14 cellular contexts compared by ENCODE assay signal in genomic region chr10:43691503-43691902, GRCh38. TPM values are rescaled to one million over a fixed set of nuclear protein-coding genes. Genes with fewer than 3 reads are reported as not detected.
A peak's percentile ranks its signal among the peaks of the same experiment; 100 is the strongest.
DNase-seq lines count a peak whose midpoint lies in the region; ATAC-seq and TF ChIP-seq lines count a peak whose summit lies in the region.
"Had no signal": no experiment of that assay in that cellular context is flagged by ENCODE, and none has a peak within 500 bp of the region (broad histone marks: within the 10 kb centered on the region; RNA-seq: fewer than 3 reads in every experiment).

No MANE protein-coding gene starts in this region.

- H3K9me3 ChIP-seq in cardiac muscle cell (ENCODE audit: low read depth) (no peaks in the 10 kb centered on the region), endodermal cell (ENCODE audit: control insufficient read depth, low read length) (no peaks in the 10 kb centered on the region), aorta (ENCODE audit: control insufficient read depth, low read length) (no peaks in the 10 kb centered on the region)

- no peak overlapping the region for H3K4me3 ChIP-seq in cardiac muscle cell
- H3K4me3 ChIP-seq in endodermal cell (ENCODE audit: low read length), result no peak overlapping the region
- H3K4me3 ChIP-seq in aorta (ENCODE audit: low read length in 2 of 2), result no peak overlapping the region

- H3K27me3 ChIP-seq in cardiac muscle cell (peaks cover 21% of the 10 kb centered on the region), endodermal cell (ENCODE audit: control insufficient read depth, insufficient read depth, low read length, poor library complexity, severe bottlenecking) (peaks cover 27% of the 10 kb centered on the region), aorta (ENCODE audit: control insufficient read depth in 1 of 2, insufficient read depth in 2 of 2, low read length in 1 of 2) (no peaks in the 10 kb centered on the region)

- ATAC-seq in left ventricle myocardium superior, result no peak
- no peak for ATAC-seq in aorta (ENCODE audit: low FRiP score)
- ATAC-seq in activated T-helper 17 cell treated with anti-CD3 and anti-CD28 coated beads, Interleukin-2, amount 50 U/mL, for 72 hours (replicated peaks), result no peak
- ATAC-seq in GM21576 (IDR thresholded peaks at IDR 0.05; ENCODE audit: unreplicated experiment), result no peak
- ATAC-seq: left colon had no signal

- H3K27ac Mint-ChIP-seq in endodermal cell, result no peak overlapping the region
- H3K27ac Mint-ChIP-seq in activated T-helper 17 cell treated with anti-CD3 and anti-CD28 coated beads, Interleukin-2, amount 50 U/mL, for 72 hours, result no peak overlapping the region
- H3K27ac Mint-ChIP-seq: activated naive CD8-positive, alpha-beta T cell; T-helper 2 cell treated with Interferon-gamma antibody and Interleukin-4, amounts not matched to agents 5 μg/mL and 100 μg/mL, for 36 hours had no signal

- no peaks in the 10 kb centered on the region for H3K36me3 ChIP-seq in cardiac muscle cell
- H3K36me3 ChIP-seq in endodermal cell (ENCODE audit: control insufficient read depth, insufficient read depth, low read length), result no peaks in the 10 kb centered on the region
- H3K36me3 ChIP-seq in aorta (ENCODE audit: control insufficient read depth in 1 of 2, insufficient read depth in 2 of 2, low read length in 1 of 2), result no peaks in the 10 kb centered on the region

- H3K36me3 Mint-ChIP-seq in endodermal cell (ENCODE audit: low read depth), result no peaks in the 10 kb centered on the region
- H3K36me3 Mint-ChIP-seq in activated T-helper 17 cell treated with anti-CD3 and anti-CD28 coated beads, Interleukin-2, amount 50 U/mL, for 72 hours (ENCODE audit: low read depth), result no peaks in the 10 kb centered on the region
- H3K36me3 Mint-ChIP-seq: activated naive CD8-positive, alpha-beta T cell had no signal

- H3K4me1 Mint-ChIP-seq in endodermal cell, result peaks cover 2% of the 10 kb centered on the region
- H3K4me1 Mint-ChIP-seq in activated T-helper 17 cell treated with anti-CD3 and anti-CD28 coated beads, Interleukin-2, amount 50 U/mL, for 72 hours, result no peaks in the 10 kb centered on the region

- peak; percentile 30 for TF ChIP-seq CTCF in cardiac muscle cell (IDR thresholded peaks at IDR 0.05; ENCODE audit: low read depth, low read length)
- peak; percentile 17 for TF ChIP-seq CTCF in endodermal cell (conservative IDR thresholded peaks at IDR 0.05)

- peak in 1 of 2 donors; percentile 76 for DNase-seq in cardiac muscle cell (ENCODE audit: low read depth in 1 of 2, low spot score in 1 of 2)
- no peak for DNase-seq in left ventricle myocardium superior
- DNase-seq in RKO (ENCODE audit: low spot score), result peak; percentile 8
- no peak for DNase-seq in endodermal cell
- DNase-seq in aorta, result peak; percentile 66 to 79
- DNase-seq in stimulated activated CD8-positive, alpha-beta memory T cell treated with anti-CD3 and anti-CD28 coated beads, Interleukin-4, amount 100 ng/mL, for 48 hours, result no peak
- DNase-seq: activated CD4-positive, alpha-beta T cell treated with anti-CD3 and anti-CD28 coated beads for 48 hours; hypothalamus; left colon; NCI-H2171 had no signal

- H3K27ac ChIP-seq in cardiac muscle cell (no peak overlapping the region), endodermal cell (ENCODE audit: low read depth, low read length) (no peak overlapping the region), aorta (ENCODE audit: low read depth in 1 of 2, low read length in 2 of 2) (peak overlapping the region in 1 of 2 donors; percentile 17)

- H3K9ac ChIP-seq in endodermal cell (ENCODE audit: extremely low read depth, low read length, poor library complexity, severe bottlenecking), result no peak overlapping the region

- WGBS in endodermal cell (ENCODE audit: insufficient coverage in 1 of 2, insufficient read length in 1 of 2), 2 experiments, result 90 to 100% methylated on average over 1 to 2 of the region's 2 CpGs
- 25 to 38% methylated on average over 2 of the region's 2 CpGs for WGBS in aorta, 2 donors

- H3K9me3 Mint-ChIP-seq in endodermal cell, result no peaks in the 10 kb centered on the region
- H3K9me3 Mint-ChIP-seq in activated T-helper 17 cell treated with anti-CD3 and anti-CD28 coated beads, Interleukin-2, amount 50 U/mL, for 72 hours, result no peaks in the 10 kb centered on the region
- H3K9me3 Mint-ChIP-seq: T-helper 2 cell treated with Interferon-gamma antibody and Interleukin-4, amounts not matched to agents 5 μg/mL and 100 μg/mL, for 36 hours had no signal

- intact Hi-C loops in left ventricle myocardium superior (cut with micrococcal nuclease), result no loop called here
- intact Hi-C loops in aorta (cut with DNase I), result loop anchor here (2.0 to 10.0 kb wide), 6 partner anchors 116 to 619 kb away; no protein-coding TSS in a partner anchor

- peaks cover 60% of the 10 kb centered on the region for H3K27me3 Mint-ChIP-seq in endodermal cell (ENCODE audit: insufficient read depth)
- H3K27me3 Mint-ChIP-seq in activated T-helper 17 cell treated with anti-CD3 and anti-CD28 coated beads, Interleukin-2, amount 50 U/mL, for 72 hours, result peaks cover 21% of the 10 kb centered on the region

- H3K4me1 ChIP-seq in cardiac muscle cell (ENCODE audit: low read depth) (no peaks in the 10 kb centered on the region), endodermal cell (ENCODE audit: control insufficient read depth, insufficient read depth, low read length) (no peaks in the 10 kb centered on the region), aorta (ENCODE audit: control insufficient read depth in 1 of 2, insufficient read depth in 2 of 2, low read length in 2 of 2) (no peaks in the 10 kb centered on the region)

- H3K4me3 Mint-ChIP-seq in endodermal cell, result no peak overlapping the region
- no peak overlapping the region for H3K4me3 Mint-ChIP-seq in activated T-helper 17 cell treated with anti-CD3 and anti-CD28 coated beads, Interleukin-2, amount 50 U/mL, for 72 hours

RNA-seq across cellular contexts. Expression of gene ZNF32, which starts 42.8 kb away (rescaled TPM):
- 32.0 and 42.8 TPM in 2 replicates for total RNA-seq in cardiac muscle cell
- 50.6 and 55.7 TPM in 2 replicates for polyA plus RNA-seq in cardiac muscle cell
- 47.1 TPM for total RNA-seq in left ventricle myocardium superior
- 10 to 100 TPM; 21.4 to 29.0 TPM for total RNA-seq in endodermal cell
- 45.6 TPM for polyA plus RNA-seq in endodermal cell (2013, experiment 1 of 2)
- polyA plus RNA-seq in endodermal cell (2013, experiment 2 of 2), result 40.1 TPM
- 10 to 100 TPM; 22.0 to 31.6 TPM for total RNA-seq in aorta
- 10 to 100 TPM; 63.4 to 68.6 TPM for polyA plus RNA-seq in aorta
- 1 to 10 TPM; 6.5 to 7.9 TPM for total RNA-seq in activated T-helper 17 cell treated with anti-CD3 and anti-CD28 coated beads, Interleukin-2, amount 50 U/mL, for 72 hours

Comparison
In these comparisons a context has a peak if more than half of its experiments do, and no peak if none do; other contexts are left out.
1. DNase-seq: peak in RKO (single experiment) and aorta (2 of 2); none in left ventricle myocardium superior (single experiment), endodermal cell (single experiment) and stimulated activated CD8-positive, alpha-beta memory T cell treated with anti-CD3 and anti-CD28 coated beads, Interleukin-4, amount 100 ng/mL, for 48 hours (single experiment).